8 cellular contexts compared by ENCODE assay signal in the genomic region with DNA sequence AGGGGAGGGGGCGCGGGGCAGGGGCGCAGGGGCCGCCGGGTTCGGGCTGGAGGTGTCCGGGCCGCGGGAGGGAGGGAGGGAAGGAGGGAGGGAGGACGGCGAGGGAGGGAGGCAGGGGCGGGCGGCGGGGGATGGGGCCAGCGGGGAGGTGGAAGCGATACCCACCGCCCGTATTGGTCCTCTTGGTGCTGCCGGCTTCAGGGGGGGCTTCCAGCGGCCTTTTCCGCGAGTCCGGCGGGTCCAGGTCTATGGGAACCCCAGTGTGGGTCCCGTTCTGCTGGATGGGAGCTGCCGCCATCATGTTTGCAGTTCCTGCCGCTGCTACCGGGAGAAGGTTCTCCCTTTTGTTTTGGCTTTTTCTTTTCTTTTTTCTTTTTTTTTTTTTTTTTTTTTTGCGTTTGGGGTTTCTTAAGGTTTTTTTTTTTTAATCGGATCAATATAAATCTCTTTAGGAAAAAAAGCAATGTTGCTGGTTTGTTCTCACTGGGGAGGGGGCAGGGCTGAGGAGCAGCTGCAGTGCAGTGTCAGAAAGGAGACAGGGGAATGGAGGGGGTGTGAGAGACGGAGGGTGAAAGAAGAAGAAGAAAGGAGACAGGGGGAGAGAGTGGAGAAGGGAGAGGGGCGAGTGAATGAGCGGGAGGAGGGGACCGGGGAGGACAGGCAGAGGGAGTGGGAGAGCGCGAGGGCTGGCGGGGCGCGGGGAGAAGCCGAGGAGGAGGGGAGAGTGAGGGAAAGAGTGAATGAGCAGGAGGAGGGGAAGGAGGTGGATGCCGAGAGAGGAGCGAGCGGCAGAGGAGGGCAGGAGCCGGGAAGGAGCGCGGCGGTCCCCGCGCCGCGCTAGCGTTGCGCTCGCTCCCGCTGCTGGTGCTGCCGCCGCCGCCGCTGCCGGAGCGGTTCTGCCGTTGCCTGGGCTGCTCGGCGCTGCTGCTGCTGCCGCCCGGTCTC. TPM values are rescaled to one million over a fixed set of nuclear protein-coding genes. Genes with fewer than 3 reads are reported as not detected.
A peak's percentile ranks its signal among the peaks of the same experiment; 100 is the strongest.
DNase-seq lines count a peak whose midpoint lies in the region; ATAC-seq and TF ChIP-seq lines count a peak whose summit lies in the region.

TSS of gene NOVA1 (minus strand) at position 898 of the 945 bp plus-strand sequence. CDS start at position 301, 597 bp downstream.

- H3K9me2 ChIP-seq in MM.1S (replicated peaks; ENCODE audit: insufficient read depth, low read length) = no peaks in the 10 kb centered on the region

- H3K9ac ChIP-seq in fibroblast of lung (ENCODE audit: insufficient read depth, low read length) (peak within 1 kb of the TSS; percentile 30), muscle layer of colon (ENCODE audit: low read length) (peak within 1 kb of the TSS; percentile 60), MM.1S (ENCODE audit: low read length) (no peak within 1 kb of the TSS)

- H2AFZ ChIP-seq in fibroblast of lung (ENCODE audit: low read length) (peak within 1 kb of the TSS; percentile 83), MM.1S (ENCODE audit: low read length) (no peak within 1 kb of the TSS)

- H3K36me3 ChIP-seq in SJSA1 (no peaks in the 10 kb centered on the region), fibroblast of lung (ENCODE audit: control insufficient read depth, insufficient read depth, low read length) (no peaks in the 10 kb centered on the region), muscle layer of colon (ENCODE audit: insufficient read depth, low read length) (no peaks in the 10 kb centered on the region), MM.1S (replicated peaks; ENCODE audit: insufficient read depth, low read length) (no peaks in the 10 kb centered on the region)

- ATAC-seq in HG02642 (IDR thresholded peaks at IDR 0.05; ENCODE audit: poor library complexity, unreplicated experiment) = peak; percentile 11
- no peak for ATAC-seq in activated CD4-positive, CD25-positive, alpha-beta regulatory T cell treated with anti-CD3 and anti-CD28 coated beads, Interleukin-2, amount 50 U/mL, for 24 hours

- DNase-seq in AG08395 (ENCODE audit: low spot score) (peak; percentile 23), SJSA1 (ENCODE audit: low read depth in 1 of 2, low spot score in 2 of 2) (no peak), fibroblast of lung (ENCODE audit: low read depth in 2 of 2) (peak in 1 of 2 donors; percentile 20), MM.1S (no peak)
- DNase-seq in activated effector memory CD4-positive, alpha-beta T cell treated with anti-CD3 and anti-CD28 coated beads, Interleukin-2, amount 50 U/mL, for 16 hours = no peak

- H3K27me3 ChIP-seq in SJSA1 (replicated peaks) = peaks cover 40% of the 10 kb centered on the region
- no peaks in the 10 kb centered on the region for H3K27me3 ChIP-seq in fibroblast of lung (ENCODE audit: control insufficient read depth, insufficient read depth, low read length)
- no peaks in the 10 kb centered on the region for H3K27me3 ChIP-seq in muscle layer of colon (ENCODE audit: control insufficient read depth in 1 of 2, insufficient read depth in 2 of 2, low read length in 2 of 2)
- H3K27me3 ChIP-seq in MM.1S (replicated peaks; ENCODE audit: insufficient read depth, low read length) = no peaks in the 10 kb centered on the region

- H3F3A ChIP-seq in MM.1S (ENCODE audit: insufficient read depth, low read length) = no peaks in the 10 kb centered on the region

- H3K79me2 ChIP-seq in fibroblast of lung (ENCODE audit: control insufficient read depth, insufficient read depth, low read length) (no peaks in the 10 kb centered on the region), MM.1S (ENCODE audit: low read length) (no peaks in the 10 kb centered on the region)

- H3K9me3 ChIP-seq in SJSA1 (replicated peaks) (no peaks in the 10 kb centered on the region), fibroblast of lung (ENCODE audit: control insufficient read depth, insufficient read depth, low read depth, low read length) (no peaks in the 10 kb centered on the region), muscle layer of colon (ENCODE audit: low read length) (no peaks in the 10 kb centered on the region), MM.1S (replicated peaks; ENCODE audit: insufficient read depth, low read length) (no peaks in the 10 kb centered on the region)

- H3K4me2 ChIP-seq in fibroblast of lung (ENCODE audit: extremely low read depth, insufficient read depth, low read length) (peak within 1 kb of the TSS; percentile 97), MM.1S (ENCODE audit: low read depth, low read length) (no peak within 1 kb of the TSS)

- no peak within 1 kb of the TSS for H3K27ac ChIP-seq in SJSA1
- H3K27ac ChIP-seq in fibroblast of lung (ENCODE audit: insufficient read depth, low read length) = peak within 1 kb of the TSS; percentile 50
- H3K27ac ChIP-seq in muscle layer of colon (ENCODE audit: low read depth, low read length) = peak within 1 kb of the TSS; percentile 89
- no peak within 1 kb of the TSS for H3K27ac ChIP-seq in MM.1S (ENCODE audit: low read length)

- no peaks in the 10 kb centered on the region for H3K4me1 ChIP-seq in SJSA1 (replicated peaks)
- H3K4me1 ChIP-seq in fibroblast of lung (ENCODE audit: control insufficient read depth, extremely low read depth, insufficient read depth, low read length) = peaks cover 2% of the 10 kb centered on the region
- H3K4me1 ChIP-seq in muscle layer of colon (ENCODE audit: insufficient read depth, low read length) = peaks cover 12% of the 10 kb centered on the region
- H3K4me1 ChIP-seq in MM.1S (ENCODE audit: low read length) = no peaks in the 10 kb centered on the region

- H3K4me3 ChIP-seq in SJSA1 = peak within 1 kb of the TSS; percentile 33
- peak within 1 kb of the TSS; percentile 72 to 88 (median 78) for H3K4me3 ChIP-seq in fibroblast of lung (replicated peaks in 1 of 4; ENCODE audit: control extremely low read depth in 1 of 4, insufficient read depth in 1 of 4, low read depth in 3 of 4, low read length in 4 of 4)
- H3K4me3 ChIP-seq in muscle layer of colon (ENCODE audit: low read depth in 1 of 2, low read length in 2 of 2) = peak within 1 kb of the TSS; percentile 74 to 87
- H3K4me3 ChIP-seq in MM.1S (ENCODE audit: low read length) = no peak within 1 kb of the TSS

- TF ChIP-seq CTCF in fibroblast of lung (conservative IDR thresholded peaks at IDR 0.05 in 1 of 2, IDR thresholded peaks at IDR 0.05 in 1 of 2; ENCODE audit: low read depth in 1 of 2, low read length in 2 of 2) (no peak), MM.1S (IDR thresholded peaks at IDR 0.05; ENCODE audit: low read length) (no peak)

- H4K20me1 ChIP-seq in fibroblast of lung (ENCODE audit: control insufficient read depth, extremely low read depth, insufficient read depth, low read length) = no peaks in the 10 kb centered on the region
- H4K20me1 ChIP-seq in MM.1S (ENCODE audit: insufficient read depth, low read length) = no peaks in the 10 kb centered on the region

RNA-seq across cellular contexts. Expression of gene NOVA1, which starts in this region (rescaled TPM):
- not detected in 2 replicates for total RNA-seq in SJSA1 (2014; rRNA removed; shearing (Covaris generic))
- total RNA-seq in fibroblast of lung = 3.6 and 5.1 TPM in 2 replicates
- 2.2 and 8.5 TPM in 2 replicates for polyA plus RNA-seq in fibroblast of lung
- polyA plus RNA-seq in fibroblast of lung (2012) = 1.9 and 11.3 TPM in 2 replicates
- polyA minus RNA-seq in fibroblast of lung (ENCODE audit: low replicate concordance) = 2.0 and 6.6 TPM in 2 replicates

Comparison
In these comparisons a context has a peak if more than half of its experiments do, and no peak if none do; other contexts are left out.
1. H3K27ac ChIP-seq: peak in fibroblast of lung (single experiment) and muscle layer of colon (single experiment); none in SJSA1 (single experiment) and MM.1S (single experiment).